Comparison of ENCODE assay signal across 16 cellular contexts in genomic region chr6:13717787-13718458, GRCh38. TPM values are rescaled to one million over a fixed set of nuclear protein-coding genes. Genes with fewer than 3 reads are reported as not detected.
DNase-seq lines count a peak whose midpoint lies in the region; ATAC-seq and TF ChIP-seq lines count a peak whose summit lies in the region.
"Had no signal": no experiment of that assay in that cellular context is flagged by ENCODE, and none has a peak within 500 bp of the region (broad histone marks: within the 10 kb centered on the region; RNA-seq: fewer than 3 reads in every experiment).

No MANE protein-coding gene starts in this region.

- H3K79me2 ChIP-seq in DND-41 (ENCODE audit: insufficient read depth, low read length), result peaks cover 5% of the 10 kb centered on the region; the same call in 1 of the 2 replicates

- H3K27me3 Mint-ChIP-seq in natural killer cell (ENCODE audit: low read depth in 2 of 2), result no peaks in the 10 kb centered on the region
- H3K27me3 Mint-ChIP-seq: CD4-positive, alpha-beta T cell had no signal

- no peak overlapping the region for H3K9ac ChIP-seq in DND-41 (ENCODE audit: low read depth, low read length)

- H3K4me2 ChIP-seq in DND-41 (ENCODE audit: insufficient read depth, low read length), result no peak overlapping the region

- H3K27me3 ChIP-seq in DND-41 (ENCODE audit: insufficient read depth, low read length, poor library complexity), result no peaks in the 10 kb centered on the region
- no peaks in the 10 kb centered on the region for H3K27me3 ChIP-seq in esophagus (ENCODE audit: control insufficient read depth in 1 of 2, insufficient read depth in 2 of 2, low read length in 2 of 2)
- no peaks in the 10 kb centered on the region for H3K27me3 ChIP-seq in HAP-1 (ENCODE audit: low read depth)
- H3K27me3 ChIP-seq: BE2C had no signal

- H3K4me3 ChIP-seq in DND-41 (ENCODE audit: low read depth in 1 of 2, low read length in 2 of 2), result no peak overlapping the region
- no peak overlapping the region for H3K4me3 ChIP-seq in esophagus (ENCODE audit: low read depth in 1 of 2, low read length in 2 of 2)
- H3K4me3 ChIP-seq in HAP-1, result no peak overlapping the region
- H3K4me3 ChIP-seq: GM12878 had no signal

- TF ChIP-seq CTCF in DND-41 (IDR thresholded peaks at IDR 0.05; ENCODE audit: borderline replicate concordance, extremely low read depth, low read length, poor library complexity, severe bottlenecking) (no peak), natural killer cell (IDR thresholded peaks at IDR 0.05) (no peak)

- peaks cover 12 to 22% of the 10 kb centered on the region in 2 donors for H3K4me1 Mint-ChIP-seq in natural killer cell
- H3K4me1 Mint-ChIP-seq: H9 had no signal

- H3K9me3 ChIP-seq in DND-41 (ENCODE audit: insufficient read depth, low read length, severe bottlenecking) (peaks cover 2% of the 10 kb centered on the region), esophagus (ENCODE audit: control insufficient read depth in 2 of 2, insufficient read depth in 1 of 2, low read depth in 1 of 2, low read length in 1 of 2) (no peaks in the 10 kb centered on the region), HAP-1 (no peaks in the 10 kb centered on the region)
- H3K9me3 ChIP-seq: Caco-2 had no signal

- WGBS in esophagus, 2 donors, result 71% methylated on average over 8 of the region's 8 CpGs

- H2AFZ ChIP-seq in DND-41 (ENCODE audit: low read depth, low read length), result no peak overlapping the region

- H3K27ac Mint-ChIP-seq in natural killer cell, result peak overlapping the region; percentile 34 to 35
- H3K27ac Mint-ChIP-seq: CD4-positive, alpha-beta T cell; H9 had no signal

- DNase-seq in DND-41 (peak; percentile 31), KBM-7 (peak; percentile 24), natural killer cell (no peak), NCI-H2081 treated with DMSO at 0.1 percent for 48 hours (lab: John Stamatoyannopoulos, UW) (no peak), HAP-1 (ENCODE audit: low spot score in 2 of 2) (no peak), dermis blood vessel endothelial cell (no peak), superior temporal gyrus (ENCODE audit: extremely low spot score) (no peak)
- DNase-seq: ACHN; BE2C; Caco-2; CD4-positive, alpha-beta T cell; DMS79; H9 had no signal

- intact Hi-C loops in natural killer cell (cut with micrococcal nuclease), result no loop called here

- no peaks in the 10 kb centered on the region for H3K9me3 Mint-ChIP-seq in natural killer cell
- H3K9me3 Mint-ChIP-seq: CD4-positive, alpha-beta T cell had no signal

- H3K36me3 Mint-ChIP-seq in natural killer cell, result no peaks in the 10 kb centered on the region

- in situ Hi-C loops in KBM-7 (cut with MboI; ENCODE audit: low pct_unique_long_range_greater_than_20kb, low sequenced_read_pairs), result no loop called here
- in situ Hi-C loops in HAP-1 (cut with MboI; ENCODE audit: low sequenced_read_pairs), result no loop called here

- H3K36me3 ChIP-seq in DND-41 (ENCODE audit: insufficient read depth, low read length) (no peaks in the 10 kb centered on the region), esophagus (ENCODE audit: control insufficient read depth in 2 of 2, insufficient read depth in 2 of 2, low read length in 1 of 2) (no peaks in the 10 kb centered on the region), HAP-1 (replicated peaks) (no peaks in the 10 kb centered on the region)
- H3K36me3 ChIP-seq: BE2C had no signal

- H3K4me1 ChIP-seq in DND-41 (ENCODE audit: insufficient read depth, low read length) (peaks cover 20% of the 10 kb centered on the region), esophagus (ENCODE audit: control insufficient read depth in 2 of 2, insufficient read depth in 2 of 2, low read length in 1 of 2) (peaks cover 0 to 2% of the 10 kb centered on the region in 2 donors), HAP-1 (no peaks in the 10 kb centered on the region)
- H3K4me1 ChIP-seq: BE2C, Caco-2 had no signal

- H3K27ac ChIP-seq in DND-41 (ENCODE audit: low read length) (peak overlapping the region; percentile 5; the same call in 1 of the 2 replicates), esophagus (ENCODE audit: low read depth in 2 of 2, low read length in 1 of 2) (peak overlapping the region; percentile 9 to 66)
- H3K27ac ChIP-seq: C4-2B had no signal

- no peaks in the 10 kb centered on the region for H4K20me1 ChIP-seq in DND-41 (ENCODE audit: insufficient read depth, low read length)

- H3K4me3 Mint-ChIP-seq in natural killer cell, result peak overlapping the region; percentile 70
- H3K4me3 Mint-ChIP-seq: CD4-positive, alpha-beta T cell; H9 had no signal

- ATAC-seq in DND-41 (ENCODE audit: insufficient read depth, low read depth) (peak; percentile 64), natural killer cell (peak in 2 of 3 donors; percentile 46 to 77)
- ATAC-seq: GM12878 had no signal

RNA-seq across cellular contexts. Expression of gene RANBP9, which starts 6.3 kb away (rescaled TPM):
- 100 to 1,000 TPM in 1 of 2 donors, 10 to 100 TPM in 1; 60.8 to 123 TPM for polyA plus RNA-seq in esophagus
- total RNA-seq in natural killer cell (10 to 100 TPM; 52.2 to 62.5 (median 57.6) TPM), dermis blood vessel endothelial cell (23.3 and 62.5 TPM in 2 replicates)

Comparison
In these comparisons a context has a peak if more than half of its experiments do, and no peak if none do; other contexts are left out.
1. DNase-seq: peak in DND-41 (single experiment) and KBM-7 (single experiment); none in natural killer cell (single experiment), NCI-H2081 treated with DMSO at 0.1 percent for 48 hours (single experiment), HAP-1 (0 of 2), dermis blood vessel endothelial cell (single experiment) and superior temporal gyrus (single experiment).